Comparison of ENCODE assay signal across 18 cellular contexts in genomic region chr4:145782756-145783155, GRCh38.
DNase-seq lines count a peak whose midpoint lies in the region; ATAC-seq lines count a peak whose summit lies in the region.
"Had no signal": no experiment of that assay in that cellular context is flagged by ENCODE, and none has a peak within 500 bp of the region (broad histone marks: within the 10 kb centered on the region; RNA-seq: fewer than 3 reads in every experiment).

No MANE protein-coding gene starts in this region.

- CTCF ChIA-PET in activated CD4-positive, alpha-beta T cell treated with anti-CD3 and anti-CD28 coated beads, Interleukin-2, amount 10 ng/mL, durations not matched to agents 7 days and 5 days (lab: Charles Lee) = no interaction called here

- POLR2A ChIA-PET in activated CD4-positive, alpha-beta T cell treated with anti-CD3 and anti-CD28 coated beads, Interleukin-2, amount 10 ng/mL, durations not matched to agents 7 days and 5 days (lab: Charles Lee) = no interaction called here

- no peak overlapping the region for H3K4me3 Mint-ChIP-seq in activated CD4-positive, alpha-beta T cell treated with anti-CD3 and anti-CD28 coated beads, Interleukin-2, amount 10 ng/mL, durations not matched to agents 24 days and 14 days
- H3K4me3 Mint-ChIP-seq in activated CD4-positive, alpha-beta T cell treated with anti-CD3 and anti-CD28 coated beads, Interleukin-2, amount 10 ng/mL, durations not matched to agents 7 days and 5 days = no peak overlapping the region
- H3K4me3 Mint-ChIP-seq in stimulated activated naive CD8-positive, alpha-beta T cell treated with anti-CD3 and anti-CD28 coated beads, Interleukin-15, Interleukin-2, amounts not matched to agents 100 ng/mL and 50 ng/mL, for 24 hours = no peak overlapping the region
- H3K4me3 Mint-ChIP-seq: CD14-positive monocyte had no signal

- peaks cover 81% of the 10 kb centered on the region for H3K36me3 Mint-ChIP-seq in activated CD4-positive, alpha-beta T cell treated with anti-CD3 and anti-CD28 coated beads, Interleukin-2, amount 10 ng/mL, durations not matched to agents 24 days and 14 days (ENCODE audit: low read depth)
- peaks cover 46% of the 10 kb centered on the region for H3K36me3 Mint-ChIP-seq in activated CD4-positive, alpha-beta T cell treated with anti-CD3 and anti-CD28 coated beads, Interleukin-2, amount 10 ng/mL, durations not matched to agents 7 days and 5 days (ENCODE audit: low read depth)
- peaks cover 88% of the 10 kb centered on the region for H3K36me3 Mint-ChIP-seq in stimulated activated naive CD8-positive, alpha-beta T cell treated with anti-CD3 and anti-CD28 coated beads, Interleukin-15, Interleukin-2, amounts not matched to agents 100 ng/mL and 50 ng/mL, for 24 hours (ENCODE audit: low read depth)

- H3K27ac Mint-ChIP-seq in activated CD4-positive, alpha-beta T cell treated with anti-CD3 and anti-CD28 coated beads, Interleukin-2, amount 10 ng/mL, durations not matched to agents 24 days and 14 days = peak overlapping the region; percentile 65
- no peak overlapping the region for H3K27ac Mint-ChIP-seq in activated CD4-positive, alpha-beta T cell treated with anti-CD3 and anti-CD28 coated beads, Interleukin-2, amount 10 ng/mL, durations not matched to agents 7 days and 5 days
- H3K27ac Mint-ChIP-seq in stimulated activated naive CD8-positive, alpha-beta T cell treated with anti-CD3 and anti-CD28 coated beads, Interleukin-15, Interleukin-2, amounts not matched to agents 100 ng/mL and 50 ng/mL, for 24 hours = peak overlapping the region; percentile 46

- no peak for ATAC-seq in stimulated activated naive CD8-positive, alpha-beta T cell treated with anti-CD3 and anti-CD28 coated beads, Interleukin-15, Interleukin-2, amounts not matched to agents 100 U/mL and 50 U/mL, for 24 hours
- ATAC-seq: GM12878 had no signal

- DNase-seq in activated CD4-positive, alpha-beta T cell treated with anti-CD3 and anti-CD28 coated beads, Interleukin-2, amount 10 ng/mL, durations not matched to agents 24 days and 14 days = no peak
- DNase-seq in activated CD4-positive, alpha-beta T cell treated with anti-CD3 and anti-CD28 coated beads, Interleukin-2, amount 10 ng/mL, durations not matched to agents 7 days and 5 days = no peak
- DNase-seq in stimulated activated naive CD8-positive, alpha-beta T cell treated with anti-CD3 and anti-CD28 coated beads, Interleukin-15, Interleukin-2, amounts not matched to agents 100 U/mL and 50 U/mL, for 24 hours = no peak
- DNase-seq in hepatic stellate cell (ENCODE audit: low spot score) (peak; percentile 16), mesenteric fat pad (ENCODE audit: low spot score) (no peak), NCI-H1105 treated with DMSO at 0.1 percent for 48 hours (lab: John Stamatoyannopoulos, UW) (no peak)
- no peak for DNase-seq in stimulated activated CD4-positive, alpha-beta T cell treated with anti-CD3 and anti-CD28 coated beads, Interleukin-12 subunit alpha, Interleukin-12 subunit beta, amount 100 ng/mL, for 4 hours
- DNase-seq: 8988T, COR-L47, DMS53, H7, MG63, NCI-H1092 treated with DMSO at 0.1 percent for 48 hours, NCI-H1694 treated with DMSO at 0.1 percent for 48 hours, PC-9 had no signal

- H3K4me1 Mint-ChIP-seq in activated CD4-positive, alpha-beta T cell treated with anti-CD3 and anti-CD28 coated beads, Interleukin-2, amount 10 ng/mL, durations not matched to agents 24 days and 14 days = peaks cover 39% of the 10 kb centered on the region
- H3K4me1 Mint-ChIP-seq in activated CD4-positive, alpha-beta T cell treated with anti-CD3 and anti-CD28 coated beads, Interleukin-2, amount 10 ng/mL, durations not matched to agents 7 days and 5 days = peaks cover 5% of the 10 kb centered on the region
- H3K4me1 Mint-ChIP-seq in stimulated activated naive CD8-positive, alpha-beta T cell treated with anti-CD3 and anti-CD28 coated beads, Interleukin-15, Interleukin-2, amounts not matched to agents 100 ng/mL and 50 ng/mL, for 24 hours (ENCODE audit: low read depth) = peaks cover 54% of the 10 kb centered on the region

- intact Hi-C loops in activated CD4-positive, alpha-beta T cell treated with anti-CD3 and anti-CD28 coated beads, Interleukin-2, amount 10 ng/mL, durations not matched to agents 24 days and 14 days (cut with micrococcal nuclease) = no loop called here

- no peaks in the 10 kb centered on the region for H3K27me3 Mint-ChIP-seq in activated CD4-positive, alpha-beta T cell treated with anti-CD3 and anti-CD28 coated beads, Interleukin-2, amount 10 ng/mL, durations not matched to agents 24 days and 14 days
- H3K27me3 Mint-ChIP-seq in activated CD4-positive, alpha-beta T cell treated with anti-CD3 and anti-CD28 coated beads, Interleukin-2, amount 10 ng/mL, durations not matched to agents 7 days and 5 days = no peaks in the 10 kb centered on the region
- H3K27me3 Mint-ChIP-seq in stimulated activated naive CD8-positive, alpha-beta T cell treated with anti-CD3 and anti-CD28 coated beads, Interleukin-15, Interleukin-2, amounts not matched to agents 100 ng/mL and 50 ng/mL, for 24 hours = no peaks in the 10 kb centered on the region

- H3K9me3 Mint-ChIP-seq in activated CD4-positive, alpha-beta T cell treated with anti-CD3 and anti-CD28 coated beads, Interleukin-2, amount 10 ng/mL, durations not matched to agents 24 days and 14 days = peaks cover 38% of the 10 kb centered on the region
- H3K9me3 Mint-ChIP-seq in activated CD4-positive, alpha-beta T cell treated with anti-CD3 and anti-CD28 coated beads, Interleukin-2, amount 10 ng/mL, durations not matched to agents 7 days and 5 days = peaks cover 14% of the 10 kb centered on the region
- H3K9me3 Mint-ChIP-seq in stimulated activated naive CD8-positive, alpha-beta T cell treated with anti-CD3 and anti-CD28 coated beads, Interleukin-15, Interleukin-2, amounts not matched to agents 100 ng/mL and 50 ng/mL, for 24 hours = peaks cover 16% of the 10 kb centered on the region
